13 cellular contexts compared by ENCODE assay signal in the genomic region with DNA sequence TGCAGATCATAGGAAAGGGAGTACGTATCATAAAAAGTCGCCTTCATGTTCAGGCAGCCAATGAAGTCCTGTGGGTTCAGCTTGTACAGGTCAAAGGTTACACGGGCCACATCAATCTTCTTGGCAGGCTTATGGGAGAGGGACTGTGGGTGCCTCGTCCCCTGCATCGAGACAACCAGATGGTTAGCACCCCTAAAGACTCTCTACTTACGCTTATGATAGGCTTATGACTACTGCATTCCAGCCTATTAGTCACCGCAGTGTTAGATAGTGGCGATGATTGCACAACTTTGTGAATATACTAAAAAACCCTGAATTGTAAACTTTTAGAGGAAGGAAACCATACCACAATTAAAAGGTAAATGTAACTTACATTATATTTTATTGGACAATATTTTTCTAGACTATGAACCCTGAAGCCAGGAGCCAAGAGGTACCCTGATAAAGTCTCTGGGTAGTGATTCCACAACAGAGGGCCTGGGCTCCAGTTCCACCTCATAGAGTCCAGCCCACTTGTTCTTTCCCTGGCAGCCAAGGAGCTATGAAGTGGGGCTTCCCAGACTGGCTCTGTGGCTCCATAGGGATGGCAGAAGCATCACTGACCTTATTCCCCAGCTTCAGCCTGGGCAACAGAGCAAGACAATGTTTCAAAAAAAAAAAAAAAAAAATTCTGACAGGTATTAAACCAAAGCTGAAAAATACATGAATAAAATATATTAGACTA. TPM values are rescaled to one million over a fixed set of nuclear protein-coding genes. Genes with fewer than 3 reads are reported as not detected.
DNase-seq lines count a peak whose midpoint lies in the region; ATAC-seq and TF ChIP-seq lines count a peak whose summit lies in the region.
"Had no signal": no experiment of that assay in that cellular context is flagged by ENCODE, and none has a peak within 500 bp of the region (broad histone marks: within the 10 kb centered on the region; RNA-seq: fewer than 3 reads in every experiment).

No MANE protein-coding gene starts in this region.

- ATAC-seq in GM18867 (IDR thresholded peaks at IDR 0.05; ENCODE audit: unreplicated experiment) (no peak), GM21423 (IDR thresholded peaks at IDR 0.05; ENCODE audit: unreplicated experiment) (no peak)

- peaks cover 58% of the 10 kb centered on the region for H3K4me1 Mint-ChIP-seq in HFFc6 (ENCODE audit: low read depth)

- no peak for TF ChIP-seq CTCF in HFFc6 (IDR thresholded peaks at IDR 0.05)

- peak overlapping the region; percentile 80 for H3K27ac Mint-ChIP-seq in HFFc6

- no peaks in the 10 kb centered on the region for H3K9me3 Mint-ChIP-seq in HFFc6

- peaks cover 37% of the 10 kb centered on the region for H3K36me3 Mint-ChIP-seq in HFFc6 (ENCODE audit: low read depth)

- peaks cover 2% of the 10 kb centered on the region; the same call in 1 of the 2 replicates for H3K27me3 Mint-ChIP-seq in HFFc6 (ENCODE audit: insufficient read depth)

- DNase-seq in AML-193 (lab: John Stamatoyannopoulos, UW) (peak; percentile 79 to 87), HFFc6 (peak; percentile 79), amniotic epithelial cell (ENCODE audit: low read depth) (peak; percentile 94), kidney glomerular epithelial cell (lab: John Stamatoyannopoulos, UW) (peak; percentile 33), NCI-H1436 treated with DMSO at 0.1 percent for 48 hours (lab: John Stamatoyannopoulos, UW) (no peak), NCI-H82 (lab: John Stamatoyannopoulos, UW) (no peak)
- DNase-seq: GF-D8, kidney, MM.1S, OCI-M1, psoas muscle had no signal

- peak overlapping the region; percentile 81 for H3K4me3 Mint-ChIP-seq in HFFc6

RNA-seq across cellular contexts. Expression of gene FANCD2, which starts 2.5 kb away (rescaled TPM):
- total RNA-seq in HFFc6 (2021; fragmentation: NEBNext Ultra II Directional; extraction: Animal tissue kit (Norgen Biotek cat#: 25700)): 10 to 100 TPM in 5 of 6 experiments, 1 to 10 TPM in 1; 9.7 to 21.7 (median 17.5) TPM

RNA-seq across cellular contexts. Expression of gene EMC3, which starts 37.1 kb away (rescaled TPM):
- 100 to 1,000 TPM in 2 of 6 experiments, 10 to 100 TPM in 4; 82.3 to 119 (median 96.5) TPM for total RNA-seq in HFFc6 (2021; fragmentation: NEBNext Ultra II Directional; extraction: Animal tissue kit (Norgen Biotek cat#: 25700))

Comparison
In these comparisons a context has a peak if more than half of its experiments do, and no peak if none do; other contexts are left out.
1. DNase-seq: peak in AML-193 (2 of 2), HFFc6 (single experiment), amniotic epithelial cell (single experiment) and kidney glomerular epithelial cell (single experiment); none in NCI-H1436 treated with DMSO at 0.1 percent for 48 hours (single experiment) and NCI-H82 (single experiment).